ENCODE assay signal across 16 cellular contexts in the genomic region with DNA sequence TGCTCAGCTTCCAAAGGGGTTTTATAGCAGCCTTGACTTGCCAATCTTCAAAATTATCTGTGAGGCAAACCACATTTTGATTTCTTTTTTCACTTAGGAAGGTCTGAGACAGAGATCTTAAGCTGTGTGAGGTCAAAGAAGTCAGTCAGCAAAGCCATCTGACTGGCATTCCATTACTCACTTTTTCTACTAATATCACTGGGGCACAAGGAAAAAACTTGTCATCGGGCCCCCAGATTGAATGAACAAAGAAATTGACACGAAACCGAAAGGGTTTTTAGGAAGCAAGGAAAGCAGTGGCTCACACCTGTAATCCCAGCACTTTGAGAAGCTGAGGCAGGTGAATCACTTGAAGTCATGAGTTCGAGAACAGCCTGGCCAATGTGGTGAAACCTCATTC.
DNase-seq lines count a peak whose midpoint lies in the region; ATAC-seq and TF ChIP-seq lines count a peak whose summit lies in the region.
"Had no signal": no experiment of that assay in that cellular context is flagged by ENCODE, and none has a peak within 500 bp of the region (broad histone marks: within the 10 kb centered on the region; RNA-seq: fewer than 3 reads in every experiment).

No MANE protein-coding gene starts in this region.

- 91% methylated on average over 4 of the region's 4 CpGs for WGBS in smooth muscle cell (ENCODE audit: low lambda C conversion rate)

- H3K79me2 ChIP-seq in smooth muscle cell (ENCODE audit: low read depth): no peaks in the 10 kb centered on the region

- peaks cover 6% of the 10 kb centered on the region for H3K9me3 Mint-ChIP-seq in natural killer cell treated with Interleukin-12 subunit alpha and Interleukin-12 subunit beta and Interleukin-15 and Interleukin-18, amount 100 ng/mL, for 72 hours
- peaks cover 8 to 9% of the 10 kb centered on the region in 2 donors for H3K9me3 Mint-ChIP-seq in natural killer cell
- peaks cover 15 to 25% of the 10 kb centered on the region in 2 donors for H3K9me3 Mint-ChIP-seq in stimulated activated naive CD8-positive, alpha-beta T cell treated with anti-CD3 and anti-CD28 coated beads, Interleukin-15, amount 100 ng/mL, for 72 hours

- no peak for TF ChIP-seq CTCF in natural killer cell (IDR thresholded peaks at IDR 0.05)
- no peak for TF ChIP-seq CTCF in smooth muscle cell (IDR thresholded peaks at IDR 0.05; ENCODE audit: borderline replicate concordance, insufficient read depth, poor library complexity, severe bottlenecking)

- peak overlapping the region; percentile 87 for H3K4me3 Mint-ChIP-seq in natural killer cell treated with Interleukin-12 subunit alpha and Interleukin-12 subunit beta and Interleukin-15 and Interleukin-18, amount 100 ng/mL, for 72 hours
- H3K4me3 Mint-ChIP-seq in natural killer cell: no peak overlapping the region
- peak overlapping the region in 1 of 2 donors; percentile 34 for H3K4me3 Mint-ChIP-seq in stimulated activated naive CD8-positive, alpha-beta T cell treated with anti-CD3 and anti-CD28 coated beads, Interleukin-15, amount 100 ng/mL, for 72 hours

- H3K9me3 ChIP-seq in smooth muscle cell (replicated peaks; ENCODE audit: low read depth): no peaks in the 10 kb centered on the region
- H3K9me3 ChIP-seq: prostate gland, spleen had no signal

- H3K4me2 ChIP-seq in smooth muscle cell: no peak overlapping the region

- peaks cover 16% of the 10 kb centered on the region for H3K4me1 ChIP-seq in smooth muscle cell (ENCODE audit: low read depth)
- H3K4me1 ChIP-seq: prostate gland had no signal

- H3K27ac ChIP-seq in smooth muscle cell (ENCODE audit: low read depth): no peak overlapping the region
- H3K27ac ChIP-seq: brain microvascular endothelial cell, prostate gland, spleen had no signal

- peak overlapping the region; percentile 60 to 74 for H3K27ac Mint-ChIP-seq in natural killer cell treated with Interleukin-12 subunit alpha and Interleukin-12 subunit beta and Interleukin-15 and Interleukin-18, amount 100 ng/mL, for 72 hours
- H3K27ac Mint-ChIP-seq in natural killer cell: no peak overlapping the region
- peak overlapping the region in 1 of 2 donors; percentile 98 for H3K27ac Mint-ChIP-seq in stimulated activated naive CD8-positive, alpha-beta T cell treated with anti-CD3 and anti-CD28 coated beads, Interleukin-15, amount 100 ng/mL, for 72 hours

- no peak overlapping the region for H2AFZ ChIP-seq in smooth muscle cell (ENCODE audit: low read depth)

- H3K36me3 Mint-ChIP-seq in natural killer cell treated with Interleukin-12 subunit alpha and Interleukin-12 subunit beta and Interleukin-15 and Interleukin-18, amount 100 ng/mL, for 72 hours: peaks cover 6% of the 10 kb centered on the region
- no peaks in the 10 kb centered on the region for H3K36me3 Mint-ChIP-seq in natural killer cell

- no peaks in the 10 kb centered on the region for H3K36me3 ChIP-seq in smooth muscle cell (ENCODE audit: low read depth)
- H3K36me3 ChIP-seq: brain microvascular endothelial cell, prostate gland, spleen had no signal

- H3K27me3 Mint-ChIP-seq in natural killer cell treated with Interleukin-12 subunit alpha and Interleukin-12 subunit beta and Interleukin-15 and Interleukin-18, amount 100 ng/mL, for 72 hours: peaks cover 18 to 44% of the 10 kb centered on the region in 2 donors
- peaks cover 12 to 22% of the 10 kb centered on the region in 2 donors for H3K27me3 Mint-ChIP-seq in natural killer cell (ENCODE audit: low read depth in 2 of 2)
- H3K27me3 Mint-ChIP-seq in stimulated activated naive CD8-positive, alpha-beta T cell treated with anti-CD3 and anti-CD28 coated beads, Interleukin-15, amount 100 ng/mL, for 72 hours: peaks cover 63% of the 10 kb centered on the region

- no peak overlapping the region for H3K4me3 ChIP-seq in smooth muscle cell
- H3K4me3 ChIP-seq: prostate gland, spleen had no signal

- H3K4me1 Mint-ChIP-seq in natural killer cell treated with Interleukin-12 subunit alpha and Interleukin-12 subunit beta and Interleukin-15 and Interleukin-18, amount 100 ng/mL, for 72 hours (ENCODE audit: low read depth in 2 of 2): peaks cover 15 to 21% of the 10 kb centered on the region in 2 donors
- H3K4me1 Mint-ChIP-seq in natural killer cell: peaks cover 13 to 18% of the 10 kb centered on the region in 2 donors
- H3K4me1 Mint-ChIP-seq in stimulated activated naive CD8-positive, alpha-beta T cell treated with anti-CD3 and anti-CD28 coated beads, Interleukin-15, amount 100 ng/mL, for 72 hours: peaks cover 31% of the 10 kb centered on the region

- ATAC-seq in natural killer cell treated with Interleukin-12 subunit alpha and Interleukin-12 subunit beta and Interleukin-15 and Interleukin-18, amount 100 ng/mL, for 72 hours: no peak
- ATAC-seq in natural killer cell: no peak
- ATAC-seq in stimulated activated naive CD8-positive, alpha-beta T cell treated with anti-CD3 and anti-CD28 coated beads, Interleukin-15, amount 100 ng/mL, for 72 hours: peak; percentile 76
- ATAC-seq in GM19455 (IDR thresholded peaks at IDR 0.05; ENCODE audit: unreplicated experiment): no peak

- peaks cover 3% of the 10 kb centered on the region for H3F3A ChIP-seq in smooth muscle cell (ENCODE audit: low read depth)

- DNase-seq in natural killer cell treated with Interleukin-12 subunit alpha and Interleukin-12 subunit beta and Interleukin-15 and Interleukin-18, amount 100 ng/mL, for 72 hours (ENCODE audit: low spot score): no peak
- DNase-seq in natural killer cell (no peak), NCI-H748 treated with DMSO at 0.1 percent for 48 hours (lab: John Stamatoyannopoulos, UW) (no peak), smooth muscle cell (lab: John Stamatoyannopoulos, UW; ENCODE audit: unreplicated experiment) (no peak)
- DNase-seq in activated naive CD4-positive, alpha-beta T cell treated with anti-CD3 and anti-CD28 coated beads, Interleukin-2, amount 50 U/mL, for 16 hours: peak; percentile 67
- DNase-seq in stimulated activated CD4-positive, alpha-beta T cell treated with anti-CD3 and anti-CD28 coated beads, Interleukin-2, amount 100 ng/mL, for 24 hours: peak; percentile 52 to 64
- peak; percentile 17 to 54 for DNase-seq in stimulated activated naive CD8-positive, alpha-beta T cell treated with anti-CD3 and anti-CD28 coated beads, Interleukin-15, amount 100 ng/mL, for 72 hours
- DNase-seq: brain microvascular endothelial cell, COR-L47, Kasumi-1, NCI-H1694 treated with DMSO at 0.1 percent for 48 hours, NCI-H446 treated with DMSO at 0.1 percent for 48 hours, SHP77, spleen had no signal

- no peaks in the 10 kb centered on the region for H4K20me1 ChIP-seq in smooth muscle cell (ENCODE audit: low read depth)

- no peaks in the 10 kb centered on the region for H3K27me3 ChIP-seq in smooth muscle cell (ENCODE audit: low read depth)
- H3K27me3 ChIP-seq: brain microvascular endothelial cell had no signal

- no peak overlapping the region for H3K9ac ChIP-seq in smooth muscle cell (ENCODE audit: low read depth)

- intact Hi-C loops in natural killer cell (cut with micrococcal nuclease): no loop called here

Comparison
In these comparisons a context has a peak if more than half of its experiments do, and no peak if none do; other contexts are left out.
1. H3K27ac Mint-ChIP-seq: peak in natural killer cell treated with Interleukin-12 subunit alpha and Interleukin-12 subunit beta and Interleukin-15 and Interleukin-18, amount 100 ng/mL, for 72 hours (2 of 2); none in natural killer cell (0 of 2).
2. DNase-seq: peak in activated naive CD4-positive, alpha-beta T cell treated with anti-CD3 and anti-CD28 coated beads, Interleukin-2, amount 50 U/mL, for 16 hours (single experiment), stimulated activated CD4-positive, alpha-beta T cell treated with anti-CD3 and anti-CD28 coated beads, Interleukin-2, amount 100 ng/mL, for 24 hours (2 of 2) and stimulated activated naive CD8-positive, alpha-beta T cell treated with anti-CD3 and anti-CD28 coated beads, Interleukin-15, amount 100 ng/mL, for 72 hours (2 of 2); none in natural killer cell treated with Interleukin-12 subunit alpha and Interleukin-12 subunit beta and Interleukin-15 and Interleukin-18, amount 100 ng/mL, for 72 hours (single experiment), natural killer cell (single experiment), NCI-H748 treated with DMSO at 0.1 percent for 48 hours (single experiment) and smooth muscle cell (single experiment).